Comparison of ENCODE assay signal across 9 cellular contexts in the genomic region with DNA sequence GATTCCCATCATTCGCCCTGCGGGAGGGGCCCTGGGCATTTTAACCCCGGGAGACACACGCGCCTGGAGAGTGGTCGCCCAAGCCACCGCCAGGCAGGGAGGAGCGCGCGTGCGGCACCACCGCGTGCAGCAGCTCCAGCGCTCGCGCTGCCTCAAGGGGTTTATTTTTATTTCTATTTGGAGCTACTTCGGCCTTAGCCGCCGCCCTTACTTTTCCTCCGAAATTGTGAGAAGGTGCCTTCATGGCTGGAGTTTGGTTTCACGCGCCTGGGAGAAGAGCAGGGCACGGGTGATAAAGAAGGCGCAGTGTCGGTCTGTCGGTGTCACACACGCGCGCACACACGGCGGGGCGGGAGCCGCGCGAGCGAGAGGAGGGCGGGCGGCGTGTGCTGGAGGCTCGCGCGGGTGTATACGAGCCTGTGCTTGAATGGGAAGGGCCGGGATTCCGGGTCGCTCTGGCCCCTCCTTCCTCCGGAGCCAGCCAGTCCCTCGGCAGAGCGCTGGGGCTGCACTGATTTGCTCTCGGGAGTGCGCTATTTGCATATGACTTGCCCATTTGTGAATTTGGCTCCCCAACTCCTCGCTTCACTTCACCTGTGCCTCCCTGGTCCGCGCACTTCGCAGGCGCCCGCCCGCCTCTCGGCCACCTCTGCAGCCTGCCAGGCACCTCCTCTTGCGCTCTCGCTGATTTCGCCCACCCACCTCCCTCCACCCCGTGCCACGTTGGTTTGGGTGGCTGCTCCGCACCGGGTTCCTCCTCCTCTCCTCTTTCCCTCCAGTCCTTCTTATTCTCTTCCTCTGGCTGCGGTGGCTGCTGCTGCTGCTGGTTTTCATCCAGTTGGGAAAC.
DNase-seq lines count a peak whose midpoint lies in the region; ATAC-seq and TF ChIP-seq lines count a peak whose summit lies in the region.
"Had no signal": no experiment of that assay in that cellular context is flagged by ENCODE, and none has a peak within 500 bp of the region (broad histone marks: within the 10 kb centered on the region; RNA-seq: fewer than 3 reads in every experiment).

No MANE protein-coding gene starts in this region.

- no peaks in the 10 kb centered on the region for H3K36me3 Mint-ChIP-seq in CD8-positive, alpha-beta memory T cell

- H3K27ac Mint-ChIP-seq in CD8-positive, alpha-beta memory T cell = no peak overlapping the region

- H3K36me3 ChIP-seq in adrenal gland (replicated peaks in 1 of 2) = no peaks in the 10 kb centered on the region
- no peaks in the 10 kb centered on the region for H3K36me3 ChIP-seq in ovary
- H3K36me3 ChIP-seq in OCI-LY7 (ENCODE audit: insufficient read depth, low read length) = no peaks in the 10 kb centered on the region
- H3K36me3 ChIP-seq in CD8-positive, alpha-beta memory T cell (ENCODE audit: insufficient read depth, low read length) = no peaks in the 10 kb centered on the region

- no peak overlapping the region for H3K27ac ChIP-seq in adrenal gland
- H3K27ac ChIP-seq in ovary = no peak overlapping the region
- no peak overlapping the region for H3K27ac ChIP-seq in OCI-LY7 (ENCODE audit: low read depth, low read length, poor library complexity, severe bottlenecking)
- no peak overlapping the region for H3K27ac ChIP-seq in CD8-positive, alpha-beta memory T cell (ENCODE audit: low read depth, low read length)

- peaks cover 0 to 4% (median 0%) of the 10 kb centered on the region in 3 donors for H3K4me1 Mint-ChIP-seq in CD8-positive, alpha-beta memory T cell

- H3K9me2 ChIP-seq in OCI-LY7 (ENCODE audit: insufficient read depth, low read length) = no peaks in the 10 kb centered on the region

- TF ChIP-seq CTCF in adrenal gland (IDR thresholded peaks at IDR 0.05) (no peak), ovary (IDR thresholded peaks at IDR 0.05) (no peak), OCI-LY7 (conservative IDR thresholded peaks at IDR 0.05; ENCODE audit: low read length) (no peak)

- H3K4me3 ChIP-seq in adrenal gland (peak overlapping the region in 2 of 4 donors; percentile 34 to 51), ovary (peak overlapping the region; percentile 46), OCI-LY7 (ENCODE audit: low read depth, low read length, poor library complexity, severe bottlenecking) (no peak overlapping the region)
- H3K4me3 ChIP-seq in CD8-positive, alpha-beta memory T cell (ENCODE audit: low read length) = no peak overlapping the region

- H3K27me3 ChIP-seq in adrenal gland = peaks cover 18% of the 10 kb centered on the region
- no peaks in the 10 kb centered on the region for H3K27me3 ChIP-seq in ovary
- H3K27me3 ChIP-seq in CD8-positive, alpha-beta memory T cell (ENCODE audit: insufficient read depth, low read length, poor library complexity, severe bottlenecking) = no peaks in the 10 kb centered on the region

- H3K4me3 Mint-ChIP-seq in CD8-positive, alpha-beta memory T cell = no peak overlapping the region

- POLR2A ChIA-PET in OCI-LY7 (lab: Charles Lee) = no interaction called here
- POLR2A ChIA-PET in CD8-positive, alpha-beta memory T cell (lab: Charles Lee) = no interaction called here

- no peak for TF ChIP-seq EP300 in ovary (IDR thresholded peaks at IDR 0.05)

- ATAC-seq in GM18868 (IDR thresholded peaks at IDR 0.05; ENCODE audit: unreplicated experiment) (peak; percentile 90), GM21390 (IDR thresholded peaks at IDR 0.05; ENCODE audit: unreplicated experiment) (no peak)
- ATAC-seq: Panc1 had no signal

- intact Hi-C loops in adrenal gland (cut with DNase I) = no loop called here
- intact Hi-C loops in cardiac septum (cut with DNase I) = no loop called here
- intact Hi-C loops in ovary (cut with DNase I) = no loop called here
- intact Hi-C loops in OCI-LY7 (cut with micrococcal nuclease; ENCODE audit: unreplicated experiment) = no loop called here

- no peak overlapping the region for H3K4me2 ChIP-seq in OCI-LY7 (ENCODE audit: low read length)

- H3K4me1 ChIP-seq in adrenal gland (replicated peaks in 1 of 2) (peaks cover 0 to 7% of the 10 kb centered on the region in 2 donors), ovary (ENCODE audit: insufficient read depth) (peaks cover 2% of the 10 kb centered on the region), OCI-LY7 (ENCODE audit: insufficient read depth, low read length, poor library complexity, severe bottlenecking) (no peaks in the 10 kb centered on the region)
- no peaks in the 10 kb centered on the region for H3K4me1 ChIP-seq in CD8-positive, alpha-beta memory T cell (ENCODE audit: insufficient read depth, low read length)

- CTCF ChIA-PET in OCI-LY7 (lab: Charles Lee; ENCODE audit: unreplicated experiment) = no interaction called here
- CTCF ChIA-PET in CD8-positive, alpha-beta memory T cell (lab: Charles Lee) = no interaction called here

- no TSS peak for BruUV-seq in OCI-LY7 (replicated peaks; lab: Mats Ljungman, UMichigan)

- no peaks in the 10 kb centered on the region for H4K20me1 ChIP-seq in OCI-LY7 (ENCODE audit: insufficient read depth, low read length)

- no peak overlapping the region for H2AFZ ChIP-seq in OCI-LY7 (ENCODE audit: low read length)

- H3K27me3 Mint-ChIP-seq in CD8-positive, alpha-beta memory T cell = peaks cover 18 to 35% of the 10 kb centered on the region in 2 donors

- no peak for TF ChIP-seq POLR2A in adrenal gland (IDR thresholded peaks at IDR 0.05)
- no peak for TF ChIP-seq POLR2A in ovary (IDR thresholded peaks at IDR 0.05)

- H3K9me3 ChIP-seq in adrenal gland (replicated peaks in 1 of 3) (no peaks in the 10 kb centered on the region), ovary (no peaks in the 10 kb centered on the region), OCI-LY7 (ENCODE audit: low read length) (no peaks in the 10 kb centered on the region)
- H3K9me3 ChIP-seq in CD8-positive, alpha-beta memory T cell (ENCODE audit: low read length) = no peaks in the 10 kb centered on the region

- 0 to 2% (median 1%) methylated on average over 52 to 67 of the region's 67 CpGs for WGBS in adrenal gland, 4 donors
- WGBS in ovary, 3 donors = 0 to 1% (median 0%) methylated on average over 67 of the region's 67 CpGs

- peak; percentile 92 for DNase-seq in NCI-H1436 (lab: John Stamatoyannopoulos, UW)
- DNase-seq in adrenal gland = peak; percentile 57 to 90 (median 76)
- peak; percentile 80 for DNase-seq in cardiac septum (ENCODE audit: low spot score)
- peak in 4 of 5 donors; percentile 12 to 35 (median 24) for DNase-seq in ovary
- DNase-seq in OCI-LY7 (ENCODE audit: low spot score) = no peak
- no peak for DNase-seq in CD8-positive, alpha-beta memory T cell

- peaks cover 0 to 29% (median 6%) of the 10 kb centered on the region in 5 donors for H3K9me3 Mint-ChIP-seq in CD8-positive, alpha-beta memory T cell

- H3K79me2 ChIP-seq in OCI-LY7 (ENCODE audit: insufficient read depth, low read depth, low read length) = no peaks in the 10 kb centered on the region

Comparison
In these comparisons a context has a peak if more than half of its experiments do, and no peak if none do; other contexts are left out.
1. DNase-seq: peak in NCI-H1436 (single experiment), adrenal gland (7 of 7), cardiac septum (single experiment) and ovary (4 of 5); none in OCI-LY7 (single experiment) and CD8-positive, alpha-beta memory T cell (0 of 5).